In the genomic region with DNA sequence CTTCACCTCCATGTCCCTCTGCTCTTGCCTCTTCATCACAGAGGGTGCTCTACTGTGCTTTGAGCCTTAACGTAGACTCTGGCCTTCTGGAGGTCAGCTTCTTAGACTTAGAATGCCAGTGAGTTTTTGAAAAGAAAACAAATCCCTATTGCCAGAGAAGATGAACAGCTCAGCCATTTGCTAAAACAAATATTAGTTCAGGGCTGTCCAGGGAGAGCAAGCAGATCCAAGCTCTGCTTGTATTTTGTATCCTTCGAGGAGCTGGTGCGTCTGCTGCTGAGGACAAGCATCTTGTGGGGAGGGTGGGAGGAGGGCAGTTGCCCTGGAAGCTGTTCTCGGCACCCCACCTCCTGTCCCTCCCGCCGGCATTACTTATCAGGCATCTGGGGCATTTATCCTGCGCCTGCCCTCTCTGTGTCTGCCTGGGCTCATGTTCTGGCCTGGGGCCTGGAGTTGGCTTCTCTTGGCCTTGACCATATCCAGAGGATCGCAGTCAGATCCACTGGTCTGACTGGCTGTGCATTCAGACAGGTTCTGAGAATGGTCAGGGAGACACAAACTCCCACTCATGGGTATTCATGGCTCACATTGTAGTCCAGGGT, we compare ENCODE assay signal across 22 cellular contexts.
A peak's percentile ranks its signal among the peaks of the same experiment; 100 is the strongest.
DNase-seq lines count a peak whose midpoint lies in the region; ATAC-seq and TF ChIP-seq lines count a peak whose summit lies in the region.
"Had no signal": no experiment of that assay in that cellular context is flagged by ENCODE, and none has a peak within 500 bp of the region (broad histone marks: within the 10 kb centered on the region; RNA-seq: fewer than 3 reads in every experiment).

No MANE protein-coding gene starts in this region.

- DNase-seq in NCI-H1417 (lab: John Stamatoyannopoulos, UW) (peak in 2 of 3 experiments; percentile 14 to 37), NCI-H1417 treated with DMSO at 0.1 percent for 48 hours (lab: John Stamatoyannopoulos, UW) (no peak), left lobe of liver (ENCODE audit: low spot score) (no peak), testis (peak; percentile 30), osteocyte (ENCODE audit: extremely low spot score, unreplicated experiment) (no peak)
- DNase-seq: AML-193, DMS79 treated with DMSO at 0.1 percent for 48 hours, Karpas-422, MG63, NCI-H1048, NCI-H1694, NCI-H2107, NCI-H226, NCI-H526 had no signal

- peaks cover 3% of the 10 kb centered on the region for H3K4me1 Mint-ChIP-seq in osteocyte (ENCODE audit: unreplicated experiment)
- H3K4me1 Mint-ChIP-seq: IgD-negative memory B cell had no signal

- TF ChIP-seq CTCF in VCaP (conservative IDR thresholded peaks at IDR 0.05), result no peak
- no peak for TF ChIP-seq CTCF in testis (IDR thresholded peaks at IDR 0.05)
- no peak for TF ChIP-seq CTCF in osteocyte (IDR thresholded peaks at IDR 0.05)

- peaks cover 11% of the 10 kb centered on the region for H3K27me3 Mint-ChIP-seq in osteocyte (ENCODE audit: unreplicated experiment)

- H3K27ac ChIP-seq in VCaP (peak overlapping the region; percentile 81), testis (no peak overlapping the region)
- H3K27ac ChIP-seq: 22Rv1, C4-2B, HL-60, Peyer's patch had no signal

- no peak overlapping the region for H3K4me3 Mint-ChIP-seq in osteocyte (ENCODE audit: unreplicated experiment)
- H3K4me3 Mint-ChIP-seq: IgD-negative memory B cell had no signal

- WGBS in testis, 2 donors, result 53 to 68% methylated on average over 8 of the region's 8 CpGs

- no peak for TF ChIP-seq POLR2A in testis (IDR thresholded peaks at IDR 0.05)

- H3K9me3 Mint-ChIP-seq in osteocyte (ENCODE audit: unreplicated experiment), result no peaks in the 10 kb centered on the region
- H3K9me3 Mint-ChIP-seq: IgD-negative memory B cell had no signal

- no peak overlapping the region for H3K4me3 ChIP-seq in testis
- H3K4me3 ChIP-seq: MG63, Peyer's patch had no signal

- H3K27me3 ChIP-seq in testis, result no peaks in the 10 kb centered on the region
- H3K27me3 ChIP-seq: MG63, Peyer's patch had no signal

- no peaks in the 10 kb centered on the region for H3K36me3 Mint-ChIP-seq in osteocyte (ENCODE audit: unreplicated experiment)
- H3K36me3 Mint-ChIP-seq: IgD-negative memory B cell had no signal

- no peaks in the 10 kb centered on the region for H3K9me3 ChIP-seq in testis
- H3K9me3 ChIP-seq: MG63, Peyer's patch had no signal

- no peak overlapping the region for H3K27ac Mint-ChIP-seq in osteocyte (ENCODE audit: unreplicated experiment)
- H3K27ac Mint-ChIP-seq: IgD-negative memory B cell had no signal

- H3K36me3 ChIP-seq in testis (ENCODE audit: low read depth, missing control alignments), result no peaks in the 10 kb centered on the region
- H3K36me3 ChIP-seq: MG63, Peyer's patch had no signal

- H3K4me1 ChIP-seq in testis, result no peaks in the 10 kb centered on the region
- H3K4me1 ChIP-seq: Peyer's patch had no signal

- intact Hi-C loops in testis (cut with DNase I; ENCODE audit: low total_unique reads), result no loop called here

- peak; percentile 57 for ATAC-seq in left lobe of liver
- ATAC-seq in HG03135 (IDR thresholded peaks at IDR 0.05; ENCODE audit: unreplicated experiment), result no peak
- no peak for ATAC-seq in HG02678 (IDR thresholded peaks at IDR 0.05; ENCODE audit: unreplicated experiment)

Comparison
In these comparisons a context has a peak if more than half of its experiments do, and no peak if none do; other contexts are left out.
1. DNase-seq: peak in NCI-H1417 (2 of 3) and testis (single experiment); none in NCI-H1417 treated with DMSO at 0.1 percent for 48 hours (single experiment), left lobe of liver (single experiment) and osteocyte (single experiment).